ENCODE assay signal across 8 cellular contexts in the genomic region with DNA sequence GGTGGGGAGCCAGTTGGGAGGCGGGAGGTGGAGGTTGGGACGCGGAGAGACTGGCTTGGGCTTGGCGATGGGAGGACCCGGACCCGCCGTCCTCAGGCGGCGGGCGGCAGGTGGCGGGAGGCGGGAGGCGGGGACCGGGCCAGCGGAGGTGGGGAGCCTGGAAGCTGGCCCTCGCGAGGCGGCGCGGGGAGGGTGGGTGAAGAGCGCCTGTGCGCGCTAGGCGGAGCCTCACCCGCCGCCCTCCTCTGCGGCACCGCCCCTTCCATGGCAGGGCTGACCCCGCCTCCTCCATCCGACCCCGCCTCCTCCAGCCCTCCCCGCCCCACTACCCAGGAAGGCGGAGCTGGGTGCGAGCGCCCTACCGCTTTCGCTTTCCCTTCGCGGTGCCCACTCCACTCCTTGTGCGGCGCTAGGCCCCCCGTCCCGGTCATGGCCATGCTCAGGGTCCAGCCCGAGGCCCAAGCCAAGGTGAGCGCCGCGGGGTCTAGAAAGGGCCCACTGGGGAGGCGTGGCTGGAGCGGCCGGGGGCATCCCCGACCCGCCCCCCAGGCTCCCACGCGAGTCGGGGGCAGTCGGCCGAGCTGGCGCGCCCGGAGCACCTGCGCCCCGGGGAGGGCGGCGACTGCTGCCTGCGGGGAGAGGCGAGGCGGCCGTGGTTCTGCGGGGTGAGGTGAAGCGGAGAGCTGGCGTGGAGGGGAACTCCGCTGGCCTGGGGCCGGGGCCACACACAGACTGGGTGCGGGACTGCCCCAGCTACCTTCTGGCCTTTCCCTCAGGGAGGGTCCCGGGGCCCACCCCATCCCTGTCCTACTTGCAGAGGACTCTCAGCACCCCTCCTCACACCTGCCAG.
DNase-seq lines count a peak whose midpoint lies in the region; ATAC-seq and TF ChIP-seq lines count a peak whose summit lies in the region.

A gene (plus strand): TSS at position 361 of the 850 bp plus-strand sequence. CDS start 69 bp downstream, at position 430.

- ATAC-seq in GM19035 (IDR thresholded peaks at IDR 0.05; ENCODE audit: unreplicated experiment) (peak; percentile 84), HG03342 (IDR thresholded peaks at IDR 0.05; ENCODE audit: unreplicated experiment) (peak; percentile 83)

- peak; percentile 63 for DNase-seq in AG09319 (ENCODE audit: extremely low read depth, low read depth)
- DNase-seq in NCI-H446 treated with DMSO at 0.1 percent for 48 hours (lab: John Stamatoyannopoulos, UW) = peak; percentile 72
- peak; percentile 91 for DNase-seq in activated CD4-positive, alpha-beta T cell treated with anti-CD3 and anti-CD28 coated beads for 1 hour
- peak; percentile 74 to 79 for DNase-seq in cerebellar nuclear complex (lab: John Stamatoyannopoulos, UW)
- peak; percentile 77 for DNase-seq in kidney glomerular epithelial cell (lab: John Stamatoyannopoulos, UW)
- peak; percentile 89 to 94 for DNase-seq in stimulated activated CD4-positive, alpha-beta T cell treated with anti-CD3 and anti-CD28 coated beads, Interleukin-1b, Interleukin-23, amount 100 ng/mL, for 1 hour (ENCODE audit: low read depth in 2 of 2)

- TF ChIP-seq CTCF in AG09319 (IDR thresholded peaks at IDR 0.05; ENCODE audit: low read depth, low read length) = no peak

Comparison
In these comparisons a context has a peak if more than half of its experiments do, and no peak if none do; other contexts are left out.
1. Peak in every context shown above with its lines: DNase-seq and ATAC-seq.